15 cellular contexts compared by ENCODE assay signal in the genomic region with DNA sequence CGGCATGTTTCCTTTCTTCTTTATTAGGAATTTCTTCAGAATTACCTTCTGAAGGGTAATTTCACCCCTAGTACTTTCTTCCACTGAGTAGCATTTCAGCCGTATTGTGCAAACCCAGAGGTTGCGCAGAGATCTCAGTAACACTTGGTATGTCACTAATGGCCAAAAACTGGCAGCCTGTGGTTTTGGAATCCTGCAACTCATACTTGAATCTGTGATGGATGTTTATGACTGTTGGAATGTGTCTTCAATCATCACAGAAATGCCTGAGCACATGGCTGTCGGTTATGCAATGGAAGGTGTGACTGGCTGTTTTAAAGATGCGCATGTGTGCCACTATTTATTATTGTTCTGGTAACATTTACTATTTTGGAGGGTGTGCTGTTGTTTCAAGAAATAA.
DNase-seq lines count a peak whose midpoint lies in the region; ATAC-seq and TF ChIP-seq lines count a peak whose summit lies in the region.
"Had no signal": no experiment of that assay in that cellular context is flagged by ENCODE, and none has a peak within 500 bp of the region (broad histone marks: within the 10 kb centered on the region; RNA-seq: fewer than 3 reads in every experiment).

No MANE protein-coding gene starts in this region.

- POLR2A ChIA-PET in HEK293 (lab: Yijun Ruan, JAX), result no interaction called here

- ATAC-seq in upper lobe of right lung (peak; percentile 55), GM21717 (IDR thresholded peaks at IDR 0.05; ENCODE audit: unreplicated experiment) (no peak)
- ATAC-seq: activated T-cell treated with anti-CD3 and anti-CD28 coated beads, Interleukin-2, amount 50 U/mL, for 4 hours; left lobe of liver; PC-3; T-helper 17 cell had no signal

- H3K9me3 ChIP-seq in HEK293 (ENCODE audit: control insufficient read depth, insufficient read depth, low read depth, low read length) (no peaks in the 10 kb centered on the region), upper lobe of right lung (peaks cover 9% of the 10 kb centered on the region)

- intact Hi-C loops in upper lobe of right lung (cut with DNase I), result no loop called here

- CTCF ChIA-PET in HEK293 (lab: Yijun Ruan, JAX), result no interaction called here

- H3K27ac ChIP-seq in HEK293 (ENCODE audit: extremely low read depth, low read depth, low read length) (no peak overlapping the region), upper lobe of right lung (no peak overlapping the region)
- H3K27ac ChIP-seq: spleen had no signal

- no peaks in the 10 kb centered on the region for H3K27me3 ChIP-seq in upper lobe of right lung
- H3K27me3 ChIP-seq: spleen had no signal

- H3K4me1 ChIP-seq in HEK293 (ENCODE audit: control insufficient read depth, insufficient read depth, low read length) (peaks cover 14% of the 10 kb centered on the region), upper lobe of right lung (peaks cover 10% of the 10 kb centered on the region)
- H3K4me1 ChIP-seq: spleen had no signal

- DNase-seq in SIG-M5 treated with dmso at 0.1 percent for 504 hours (lab: John Stamatoyannopoulos, UW; ENCODE audit: unreplicated experiment) (peak; percentile 73), foreskin fibroblast (peak; percentile 70 to 92), upper lobe of right lung (no peak), NCI-H2227 (lab: John Stamatoyannopoulos, UW; ENCODE audit: unreplicated experiment) (no peak)
- DNase-seq in activated naive CD4-positive, alpha-beta T cell treated with anti-CD3 and anti-CD28 coated beads, Interleukin-2, amount 50 U/mL, for 16 hours, result no peak
- DNase-seq: activated CD4-positive, alpha-beta T cell treated with anti-CD3 and anti-CD28 coated beads for 4 hours; activated T-cell treated with anti-CD3 and anti-CD28 coated beads, Interleukin-2, amount 50 U/mL, for 4 hours; aorta; effector CD8-positive, alpha-beta T cell; PC-3; spleen; T-helper 17 cell had no signal

- H3K4me3 ChIP-seq in HEK293 (ENCODE audit: low read depth, low read length) (no peak overlapping the region), foreskin fibroblast (ENCODE audit: low read depth in 1 of 2, low read length in 2 of 2) (no peak overlapping the region), upper lobe of right lung (no peak overlapping the region)
- H3K4me3 ChIP-seq: spleen had no signal

- no peak for TF ChIP-seq CTCF in HEK293 (tag by site-specific recombination; IDR thresholded peaks at IDR 0.05)
- no peak for TF ChIP-seq CTCF in foreskin fibroblast (IDR thresholded peaks at IDR 0.05; ENCODE audit: low read depth, low read length)
- no peak for TF ChIP-seq CTCF in upper lobe of right lung (IDR thresholded peaks at IDR 0.05)

- H3K36me3 ChIP-seq in HEK293 (ENCODE audit: control insufficient read depth in 2 of 2, insufficient read depth in 1 of 2, low read length in 2 of 2), result no peaks in the 10 kb centered on the region
- H3K36me3 ChIP-seq in upper lobe of right lung, result no peaks in the 10 kb centered on the region
- H3K36me3 ChIP-seq: spleen had no signal

TF ChIP-seq in HEK293, 187 proteins besides CTCF, POLR2A, EP300 and RAD21:
- TF ChIP-seq ZBTB17 (tag by site-specific recombination; IDR thresholded peaks at IDR 0.05) (0 out of 2 replicates have a peak, but pooled peaks have one; percentile 16), KLF8 (tag by site-specific recombination; IDR thresholded peaks at IDR 0.05) (no peak), ZNF747 (tag by site-specific recombination; IDR thresholded peaks at IDR 0.05) (no peak)

Comparison
In these comparisons a context has a peak if more than half of its experiments do, and no peak if none do; other contexts are left out.
1. DNase-seq: peak in SIG-M5 treated with dmso at 0.1 percent for 504 hours (single experiment) and foreskin fibroblast (2 of 2); none in upper lobe of right lung (single experiment), NCI-H2227 (single experiment) and activated naive CD4-positive, alpha-beta T cell treated with anti-CD3 and anti-CD28 coated beads, Interleukin-2, amount 50 U/mL, for 16 hours (single experiment).